8 cellular contexts compared by ENCODE assay signal in the genomic region with DNA sequence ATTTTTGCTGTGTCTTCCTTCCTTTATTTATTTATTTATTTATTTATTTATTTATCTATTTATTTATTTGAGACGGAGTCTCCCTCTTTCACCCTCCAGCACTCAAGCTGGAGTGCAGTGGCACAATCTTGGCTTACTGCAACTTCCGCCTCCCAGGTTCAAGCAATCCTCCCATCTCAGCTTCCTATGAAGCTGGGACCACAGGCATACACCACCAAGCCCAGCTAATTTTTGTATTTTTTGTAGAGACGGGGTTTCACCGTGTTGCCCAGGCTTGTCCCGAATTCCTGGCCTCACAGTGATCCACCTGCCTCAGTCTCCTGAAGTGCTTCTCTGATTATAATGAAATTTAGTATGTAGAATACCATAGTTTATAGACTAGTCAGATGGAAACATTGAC. TPM values are rescaled to one million over a fixed set of nuclear protein-coding genes. Genes with fewer than 3 reads are reported as not detected.
DNase-seq lines count a peak whose midpoint lies in the region; ATAC-seq and TF ChIP-seq lines count a peak whose summit lies in the region.
"Not testable (repeated sequence)": the region's sequence is repeated elsewhere in the genome, so short reads cannot be mapped to it uniquely, and the experiment has no call there.

No MANE protein-coding gene starts in this region.

- not testable (repeated sequence) for H2AFZ ChIP-seq in Loucy (ENCODE audit: low read length)

- not testable (repeated sequence) for TF ChIP-seq CTCF in Loucy (conservative IDR thresholded peaks at IDR 0.05; ENCODE audit: low read length); endodermal cell (conservative IDR thresholded peaks at IDR 0.05); nephron (IDR thresholded peaks at IDR 0.05; ENCODE audit: unreplicated experiment in 3 of 3); thoracic aorta (IDR thresholded peaks at IDR 0.05)

- H3F3A ChIP-seq in Loucy (ENCODE audit: low read depth) = not testable (repeated sequence)

- not testable (repeated sequence) for H3K27me3 Mint-ChIP-seq in CD8-positive, alpha-beta memory T cell; endodermal cell (ENCODE audit: insufficient read depth); immature natural killer cell (ENCODE audit: low read depth in 3 of 3); nephron (ENCODE audit: low read depth)

- not testable (repeated sequence) for H4K20me1 ChIP-seq in Loucy (ENCODE audit: insufficient read depth, low read length, poor library complexity, severe bottlenecking)

- CTCF ChIA-PET in CD8-positive, alpha-beta memory T cell (lab: Charles Lee) = interaction anchor here (1.5 to 3.3 kb wide), 6 partner anchors 8 to 282 kb away, joined by 3 to 74 read pairs (median 7); no protein-coding TSS in a partner anchor

- peak in 1 of 5 donors; percentile 28 for DNase-seq in CD8-positive, alpha-beta memory T cell
- peak; percentile 20 for DNase-seq in UCSD-AML1 (lab: John Stamatoyannopoulos, UW; ENCODE audit: unreplicated experiment)
- DNase-seq in activated naive CD4-positive, alpha-beta T cell treated with anti-CD3 and anti-CD28 coated beads, Interleukin-2, amount 50 U/mL, for 72 hours (ENCODE audit: low spot score in 2 of 2); endodermal cell; immature natural killer cell; thoracic aorta (ENCODE audit: low spot score): not testable (repeated sequence)

- not testable (repeated sequence) for H3K36me3 ChIP-seq in CD8-positive, alpha-beta memory T cell (ENCODE audit: insufficient read depth, low read length); Loucy (ENCODE audit: insufficient read depth, low read length); endodermal cell (ENCODE audit: control insufficient read depth, insufficient read depth, low read length); thoracic aorta

- peaks cover 27% of the 10 kb centered on the region for H3K4me1 ChIP-seq in CD8-positive, alpha-beta memory T cell (ENCODE audit: insufficient read depth, low read length)
- H3K4me1 ChIP-seq in Loucy (ENCODE audit: insufficient read depth, low read length, poor library complexity, severe bottlenecking) = peaks cover 38% of the 10 kb centered on the region
- H3K4me1 ChIP-seq in endodermal cell (ENCODE audit: control insufficient read depth, insufficient read depth, low read length); thoracic aorta (ENCODE audit: control insufficient read depth in 1 of 2, low read depth in 2 of 2): not testable (repeated sequence)

- H3K4me2 ChIP-seq in Loucy (ENCODE audit: low read depth, low read length, poor library complexity, severe bottlenecking) = peak overlapping the region; percentile 89

- WGBS in endodermal cell (ENCODE audit: insufficient coverage in 1 of 2, insufficient read length in 1 of 2), 2 experiments = 90 to 100% methylated on average over 2 to 5 of the region's 5 CpGs

- H3K79me2 ChIP-seq in Loucy (ENCODE audit: insufficient read depth, low read length) = peaks cover 60% of the 10 kb centered on the region

- H3K4me1 Mint-ChIP-seq in CD8-positive, alpha-beta memory T cell = peaks cover 49 to 59% (median 57%) of the 10 kb centered on the region in 3 donors
- not testable (repeated sequence) for H3K4me1 Mint-ChIP-seq in endodermal cell, nephron
- H3K4me1 Mint-ChIP-seq in immature natural killer cell = peaks cover 52 to 64% of the 10 kb centered on the region in 2 donors

- H3K9me3 ChIP-seq in CD8-positive, alpha-beta memory T cell (ENCODE audit: low read length); Loucy (ENCODE audit: insufficient read depth, low read depth, low read length); thoracic aorta: not testable (repeated sequence)
- H3K9me3 ChIP-seq in endodermal cell (ENCODE audit: control insufficient read depth, low read length) = peaks cover 15% of the 10 kb centered on the region

- H3K27ac Mint-ChIP-seq in CD8-positive, alpha-beta memory T cell = peak overlapping the region; percentile 73 to 94 (median 88)
- peak overlapping the region; percentile 96 to 98 for H3K27ac Mint-ChIP-seq in activated naive CD4-positive, alpha-beta T cell treated with anti-CD3 and anti-CD28 coated beads, Interleukin-2, amount 50 U/mL, for 72 hours
- not testable (repeated sequence) for H3K27ac Mint-ChIP-seq in endodermal cell, nephron
- peak overlapping the region; percentile 91 to 96 (median 94) for H3K27ac Mint-ChIP-seq in immature natural killer cell

- H3K27ac ChIP-seq in CD8-positive, alpha-beta memory T cell (ENCODE audit: low read depth, low read length) = peak overlapping the region; percentile 11
- not testable (repeated sequence) for H3K27ac ChIP-seq in endodermal cell (ENCODE audit: low read depth, low read length); thoracic aorta

- not testable (repeated sequence) for H3K9me3 Mint-ChIP-seq in CD8-positive, alpha-beta memory T cell; activated naive CD4-positive, alpha-beta T cell treated with anti-CD3 and anti-CD28 coated beads, Interleukin-2, amount 50 U/mL, for 72 hours; immature natural killer cell; nephron
- peaks cover 19% of the 10 kb centered on the region for H3K9me3 Mint-ChIP-seq in endodermal cell

- POLR2A ChIA-PET in CD8-positive, alpha-beta memory T cell (lab: Charles Lee) = interaction anchor here (0.7 to 1.7 kb wide), 5 partner anchors 12 to 320 kb away, joined by 3 to 21 read pairs (median 3); partner anchors contain the start of genes CFLAR and CLK1

- H3K9ac ChIP-seq in Loucy (ENCODE audit: low read depth, low read length, poor library complexity, severe bottlenecking) = peak overlapping the region; percentile 91
- not testable (repeated sequence) for H3K9ac ChIP-seq in endodermal cell (ENCODE audit: extremely low read depth, low read length, poor library complexity, severe bottlenecking)

- peak overlapping the region; percentile 84 to 97 (median 89) for H3K4me3 Mint-ChIP-seq in CD8-positive, alpha-beta memory T cell
- peak overlapping the region; percentile 46 for H3K4me3 Mint-ChIP-seq in endodermal cell
- H3K4me3 Mint-ChIP-seq in immature natural killer cell = peak overlapping the region; percentile 92 to 98 (median 95)
- peak overlapping the region in 2 of 3 experiments; percentile 14 to 47 for H3K4me3 Mint-ChIP-seq in nephron

- H3K27me3 ChIP-seq in CD8-positive, alpha-beta memory T cell (ENCODE audit: insufficient read depth, low read length, poor library complexity, severe bottlenecking); Loucy (ENCODE audit: insufficient read depth, low read length, poor library complexity, severe bottlenecking); endodermal cell (ENCODE audit: control insufficient read depth, insufficient read depth, low read length, poor library complexity, severe bottlenecking); thoracic aorta (replicated peaks; ENCODE audit: insufficient read depth): not testable (repeated sequence)

- H3K4me3 ChIP-seq in CD8-positive, alpha-beta memory T cell (ENCODE audit: low read length) = peak overlapping the region; percentile 93
- H3K4me3 ChIP-seq in Loucy (ENCODE audit: low read length, poor library complexity, severe bottlenecking) (peak overlapping the region; percentile 90), thoracic aorta (peak overlapping the region; percentile 69)
- H3K4me3 ChIP-seq in endodermal cell (ENCODE audit: low read length) = not testable (repeated sequence)

- H3K36me3 Mint-ChIP-seq in CD8-positive, alpha-beta memory T cell = peaks cover 4 to 26% (median 8%) of the 10 kb centered on the region in 3 donors
- H3K36me3 Mint-ChIP-seq in activated naive CD4-positive, alpha-beta T cell treated with anti-CD3 and anti-CD28 coated beads, Interleukin-2, amount 50 U/mL, for 72 hours = peaks cover 42 to 47% of the 10 kb centered on the region in 2 donors
- H3K36me3 Mint-ChIP-seq in endodermal cell (ENCODE audit: low read depth) = peaks cover 15% of the 10 kb centered on the region
- peaks cover 14 to 28% (median 20%) of the 10 kb centered on the region in 3 donors for H3K36me3 Mint-ChIP-seq in immature natural killer cell
- H3K36me3 Mint-ChIP-seq in nephron (ENCODE audit: low read depth) = not testable (repeated sequence)

- H3K9me2 ChIP-seq in Loucy (replicated peaks; ENCODE audit: low read depth, low read length) = not testable (repeated sequence)

- ATAC-seq in activated naive CD4-positive, alpha-beta T cell treated with anti-CD3 and anti-CD28 coated beads, Interleukin-2, amount 50 U/mL, for 72 hours = peak; percentile 25 to 30
- not testable (repeated sequence) for ATAC-seq in thoracic aorta (ENCODE audit: insufficient number of reproducible peaks, low FRiP score, low read depth)

RNA-seq across cellular contexts. Expression of gene CASP10, which starts 0.9 kb away (rescaled TPM):
- total RNA-seq in CD8-positive, alpha-beta memory T cell = 1 to 10 TPM; 6.7 to 7.3 TPM
- polyA plus RNA-seq in CD8-positive, alpha-beta memory T cell = 8.1 TPM
- total RNA-seq in activated naive CD4-positive, alpha-beta T cell treated with anti-CD3 and anti-CD28 coated beads, Interleukin-2, amount 50 U/mL, for 72 hours = 10 to 100 TPM; 23.5 to 25.1 TPM
- 10 to 100 TPM in 1 of 2 donors, 1 to 10 TPM in 1; 6.0 to 24.5 TPM for total RNA-seq in endodermal cell
- 0.93 TPM for polyA plus RNA-seq in endodermal cell (2013, experiment 1 of 2)
- 0.99 TPM for polyA plus RNA-seq in endodermal cell (2013, experiment 2 of 2)
- polyA plus RNA-seq in immature natural killer cell = 10 to 100 TPM; 13.5 to 37.4 (median 19.8) TPM
- total RNA-seq in thoracic aorta = 10 to 100 TPM; 10.3 to 12.3 TPM

Comparison
In these comparisons a context has a peak if more than half of its experiments do, and no peak if none do; other contexts are left out.
1. H3K4me3 Mint-ChIP-seq: peak in every context shown above with its lines; median percentile 95 in immature natural killer cell; 89 in CD8-positive, alpha-beta memory T cell; 46 in endodermal cell; 30 in nephron.